11 cellular contexts compared by ENCODE assay signal in the genomic region with DNA sequence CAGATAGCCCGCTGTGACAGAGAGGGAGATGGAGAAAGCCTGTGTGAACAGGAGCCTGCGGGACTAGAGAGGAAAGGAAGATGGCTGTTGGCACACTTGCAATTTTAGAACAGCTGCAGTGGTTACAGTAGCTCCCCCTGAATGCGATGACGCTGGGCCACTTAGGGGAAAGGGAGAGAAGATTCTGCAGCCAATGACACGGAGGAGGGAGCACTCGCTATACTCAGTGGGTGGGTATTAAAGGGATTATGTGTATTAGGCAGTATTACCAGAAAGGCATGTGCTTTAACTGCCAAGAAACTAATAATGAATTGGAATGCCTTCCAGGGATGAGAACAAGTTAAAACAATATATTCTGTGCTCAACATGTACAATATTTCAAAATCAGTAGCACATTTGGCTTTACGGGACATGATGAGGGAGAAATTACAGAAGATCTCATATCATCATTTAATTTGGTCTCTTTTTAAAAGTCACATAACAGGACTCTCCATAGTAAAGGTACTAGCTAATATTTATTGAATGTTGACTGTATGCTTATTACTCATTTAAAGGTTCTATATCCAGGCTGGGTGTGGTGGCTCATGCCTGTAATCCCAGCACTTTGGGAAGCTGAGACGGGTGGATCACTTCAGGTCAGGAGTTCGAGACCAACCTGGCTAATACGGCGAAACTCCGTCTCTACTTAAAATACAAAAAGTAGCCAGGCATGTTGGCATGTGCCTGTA. TPM values are rescaled to one million over a fixed set of nuclear protein-coding genes. Genes with fewer than 3 reads are reported as not detected.
A peak's percentile ranks its signal among the peaks of the same experiment; 100 is the strongest.
DNase-seq lines count a peak whose midpoint lies in the region; ATAC-seq, FAIRE-seq and TF ChIP-seq lines count a peak whose summit lies in the region.
"Had no signal": no experiment of that assay in that cellular context is flagged by ENCODE, and none has a peak within 500 bp of the region (broad histone marks: within the 10 kb centered on the region; RNA-seq: fewer than 3 reads in every experiment).

No MANE protein-coding gene starts in this region.

- H3K27me3 ChIP-seq in ACC112 (ENCODE audit: insufficient read depth, low read length) (no peaks in the 10 kb centered on the region), Loucy (ENCODE audit: insufficient read depth, low read length, poor library complexity, severe bottlenecking) (no peaks in the 10 kb centered on the region), HepG2 (ENCODE audit: control insufficient read depth in 1 of 2, insufficient read depth in 2 of 2, low read length in 2 of 2) (peaks cover 0 to 25% of the 10 kb centered on the region in 2 experiments; a peak in 3 of 5 replicates)

- FAIRE-seq in HepG2 (lab: Jason Lieb, UNC): no peak

- no peaks in the 10 kb centered on the region for H3K9me2 ChIP-seq in Loucy (replicated peaks; ENCODE audit: low read depth, low read length)

- H3K9ac ChIP-seq in Loucy (ENCODE audit: low read depth, low read length, poor library complexity, severe bottlenecking) (no peak overlapping the region), HepG2 (ENCODE audit: insufficient read depth, low read depth, low read length) (no peak overlapping the region)

- intact Hi-C loops in HepG2 (cut with micrococcal nuclease; ENCODE audit: unreplicated experiment): no loop called here

- DNase-seq in astrocyte of the cerebellum (ENCODE audit: low read depth) (peak; percentile 85), iPS-NIHi11 (ENCODE audit: low spot score) (peak; percentile 33), HepG2 (ENCODE audit: low spot score) (no peak), activated gamma-delta T cell treated with Interleukin-2 at 50 U/mL for 16 hours (no peak)
- DNase-seq in activated CD4-positive, alpha-beta T cell treated with anti-CD3 and anti-CD28 coated beads for 48 hours: no peak
- DNase-seq: activated CD8-positive, alpha-beta memory T cell treated with anti-CD3 and anti-CD28 coated beads for 24 hours; effector CD8-positive, alpha-beta T cell; naive thymus-derived CD8-positive, alpha-beta T cell had no signal

- H3K4me2 ChIP-seq in Loucy (ENCODE audit: low read depth, low read length, poor library complexity, severe bottlenecking): no peak overlapping the region
- no peak overlapping the region for H3K4me2 ChIP-seq in HepG2 (ENCODE audit: low read depth, low read length)

- H3K4me3 ChIP-seq in ACC112 (ENCODE audit: low read depth, low read length): no peak overlapping the region
- H3K4me3 ChIP-seq in Loucy (ENCODE audit: low read length, poor library complexity, severe bottlenecking): no peak overlapping the region
- no peak overlapping the region for H3K4me3 ChIP-seq in astrocyte of the cerebellum (ENCODE audit: low read depth, low read length)
- no peak overlapping the region for H3K4me3 ChIP-seq in HepG2 (replicated peaks in 1 of 3; ENCODE audit: insufficient read depth in 1 of 3, low read depth in 2 of 3, low read length in 3 of 3)

- H3K36me3 ChIP-seq in ACC112 (ENCODE audit: insufficient read depth, low read length) (no peaks in the 10 kb centered on the region), Loucy (ENCODE audit: insufficient read depth, low read length) (no peaks in the 10 kb centered on the region), HepG2 (replicated peaks in 1 of 2; ENCODE audit: control insufficient read depth in 1 of 2, insufficient read depth in 2 of 2, low read length in 2 of 2) (no peaks in the 10 kb centered on the region)

- TF ChIP-seq RAD21 in HepG2 (CRISPR knock-in tag; IDR thresholded peaks at IDR 0.05): no peak

- H3F3A ChIP-seq in Loucy (ENCODE audit: low read depth): peaks cover 6% of the 10 kb centered on the region; the same call in 1 of the 2 replicates

- no peak for TF ChIP-seq POLR2A in HepG2 (IDR thresholded peaks at IDR 0.05; ENCODE audit: insufficient read depth in 1 of 2, low read depth in 2 of 2, low read length in 2 of 2)

- in situ Hi-C loops in astrocyte of the cerebellum (cut with HindIII; ENCODE audit: low sequenced_read_pairs): no loop called here
- in situ Hi-C loops in HepG2 (cut with HindIII; ENCODE audit: extremely low pct_ligation_motif_present, low pct_unique_long_range_greater_than_20kb): no loop called here

- H3K9me3 ChIP-seq in Loucy (ENCODE audit: insufficient read depth, low read depth, low read length): no peaks in the 10 kb centered on the region
- H3K9me3 ChIP-seq in HepG2 (ENCODE audit: low read length): no peaks in the 10 kb centered on the region

- H3K27ac ChIP-seq in ACC112 (ENCODE audit: low read depth, low read length) (no peak overlapping the region), HepG2 (ENCODE audit: extremely low read length, insufficient read depth, low read length) (no peak overlapping the region)

- 54% methylated on average over 12 of the region's 12 CpGs for WGBS in HepG2 (ENCODE audit: low lambda C conversion rate)

- ATAC-seq in HepG2 (no peak), GM18519 (IDR thresholded peaks at IDR 0.05; ENCODE audit: low FRiP score, unreplicated experiment) (no peak)
- ATAC-seq: naive thymus-derived CD8-positive, alpha-beta T cell had no signal

- CTCF ChIA-PET in HepG2 (lab: Yijun Ruan, JAX; ENCODE audit: low intra/inter-chr PET ratio, low total read pairs): no interaction called here

- H3K79me2 ChIP-seq in ACC112 (ENCODE audit: control insufficient read depth, insufficient read depth, low read length, unreplicated experiment) (no peaks in the 10 kb centered on the region), Loucy (ENCODE audit: insufficient read depth, low read length) (no peaks in the 10 kb centered on the region), HepG2 (ENCODE audit: insufficient read depth, low read length) (no peaks in the 10 kb centered on the region)

- H3K4me1 ChIP-seq in ACC112 (ENCODE audit: control insufficient read depth, insufficient read depth, low read length, unreplicated experiment) (no peaks in the 10 kb centered on the region), Loucy (ENCODE audit: insufficient read depth, low read length, poor library complexity, severe bottlenecking) (peaks cover 37% of the 10 kb centered on the region), HepG2 (ENCODE audit: insufficient read depth, low read length) (peaks cover 16% of the 10 kb centered on the region)

- peak overlapping the region; percentile 20 for H2AFZ ChIP-seq in ACC112 (ENCODE audit: low read length, unreplicated experiment)
- peak overlapping the region; percentile 42; the same call in 1 of the 2 replicates for H2AFZ ChIP-seq in Loucy (ENCODE audit: low read length)
- no peak overlapping the region for H2AFZ ChIP-seq in HepG2 (ENCODE audit: low read length)

- TF ChIP-seq EP300 in HepG2 (IDR thresholded peaks at IDR 0.05; ENCODE audit: low read depth in 2 of 2, low read length in 2 of 2) (no peak), HepG2 (CRISPR knock-in tag; IDR thresholded peaks at IDR 0.05; ENCODE audit: borderline replicate concordance) (no peak)

- BruUV-seq in HepG2 (replicated peaks; lab: Mats Ljungman, UMichigan): no TSS peak

- H4K20me1 ChIP-seq in Loucy (ENCODE audit: insufficient read depth, low read length, poor library complexity, severe bottlenecking) (no peaks in the 10 kb centered on the region), HepG2 (ENCODE audit: insufficient read depth, low read length) (no peaks in the 10 kb centered on the region)

- POLR2A ChIA-PET in HepG2 (lab: Yijun Ruan, JAX): no interaction called here

- TF ChIP-seq CTCF in Loucy (conservative IDR thresholded peaks at IDR 0.05; ENCODE audit: low read length): no peak
- TF ChIP-seq CTCF in astrocyte of the cerebellum (IDR thresholded peaks at IDR 0.05; ENCODE audit: low read depth, low read length, missing control alignments): no peak
- no peak for TF ChIP-seq CTCF in HepG2 (CRISPR knock-in tag; IDR thresholded peaks at IDR 0.05)

TF ChIP-seq in HepG2, 621 proteins besides CTCF, POLR2A, EP300 and RAD21 (continues in another document):
- TF ChIP-seq HNRNPLL (IDR thresholded peaks at IDR 0.05; ENCODE audit: low read depth, low read length, poor library complexity, severe bottlenecking): no peak
- TF ChIP-seq FOXJ3 (CRISPR knock-in tag; IDR thresholded peaks at IDR 0.05; ENCODE audit: borderline replicate concordance): no peak
- TF ChIP-seq ATM (IDR thresholded peaks at IDR 0.05; ENCODE audit: borderline replicate concordance): no peak
- TF ChIP-seq, protein P1, sequence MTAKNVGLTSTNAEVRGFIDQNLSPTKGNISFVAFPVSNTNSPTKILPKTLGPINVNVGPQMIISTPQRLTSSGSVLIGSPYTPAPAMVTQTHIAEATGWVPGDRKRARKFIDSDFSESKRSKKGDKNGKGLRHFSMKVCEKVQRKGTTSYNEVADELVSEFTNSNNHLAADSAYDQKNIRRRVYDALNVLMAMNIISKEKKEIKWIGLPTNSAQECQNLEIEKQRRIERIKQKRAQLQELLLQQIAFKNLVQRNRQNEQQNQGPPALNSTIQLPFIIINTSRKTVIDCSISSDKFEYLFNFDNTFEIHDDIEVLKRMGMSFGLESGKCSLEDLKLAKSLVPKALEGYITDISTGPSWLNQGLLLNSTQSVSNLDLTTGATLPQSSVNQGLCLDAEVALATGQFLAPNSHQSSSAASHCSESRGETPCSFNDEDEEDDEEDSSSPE (CRISPR knock-in tag; IDR thresholded peaks at IDR 0.05): no peak
- TF ChIP-seq DNMT3B (CRISPR knock-in tag; conservative IDR thresholded peaks at IDR 0.05): no peak

RNA-seq across cellular contexts. Expression of a gene that starts 35.9 kb away (rescaled TPM):
- total RNA-seq in HepG2 (2016; rRNA removed; fragmentation: Illumina TruSeq; extraction: Trizol): 4.3 and 24.2 TPM in 2 replicates
- 2.5 and 3.0 TPM in 2 replicates for total RNA-seq in HepG2 (2016; cell fraction: cytosol; rRNA removed; fragmentation: Illumina TruSeq; extraction: Trizol; ENCODE audit: low read depth)
- total RNA-seq in HepG2 (2016; cell fraction: insoluble cytoplasmic fraction; rRNA removed; fragmentation: Illumina TruSeq; extraction: Trizol): 3.4 and 28.3 TPM in 2 replicates
- 2.8 and 4.2 TPM in 2 replicates for total RNA-seq in HepG2 (2016; cell fraction: membrane; rRNA removed; fragmentation: Illumina TruSeq; extraction: Trizol)
- 64.4 and 68.6 TPM in 2 replicates for total RNA-seq in HepG2 (2016; cell fraction: nucleus; rRNA removed; fragmentation: Illumina TruSeq; extraction: Trizol)
- 15.9 and 26.2 TPM in 2 replicates for polyA plus RNA-seq in HepG2 (2011; rRNA removed)
- 8.8 and 9.0 TPM in 2 replicates for polyA plus RNA-seq in HepG2 (2011; cell fraction: cytosol; rRNA removed)
- 83.8 and 92.0 TPM in 2 replicates for polyA plus RNA-seq in HepG2 (2011; cell fraction: nucleus; rRNA removed)
- polyA plus RNA-seq in HepG2 (2012): 4.3 and 4.8 TPM in 2 replicates
- polyA plus RNA-seq in HepG2 (2016; cell fraction: cytosol; fragmentation: Illumina TruSeq; extraction: Trizol; ENCODE audit: low read depth): 1.2 and 1.8 TPM in 2 replicates
- polyA plus RNA-seq in HepG2 (2016; cell fraction: insoluble cytoplasmic fraction; fragmentation: Illumina TruSeq; extraction: Trizol; ENCODE audit: low read depth): 5.5 and 10.0 TPM in 2 replicates
- 2.1 and 3.4 TPM in 2 replicates for polyA plus RNA-seq in HepG2 (2016; cell fraction: membrane; fragmentation: Illumina TruSeq; extraction: Trizol; ENCODE audit: low read depth)
- polyA plus RNA-seq in HepG2 (2016; cell fraction: nucleus; fragmentation: Illumina TruSeq; extraction: Trizol; ENCODE audit: insufficient read depth, low read depth): 101 and 123 TPM in 2 replicates
- polyA minus RNA-seq in HepG2 (2011; rRNA and poly(A)+ RNA removed; ENCODE audit: low replicate concordance): 58.4 and 70.4 TPM in 2 replicates
- polyA minus RNA-seq in HepG2 (2011; cell fraction: cytosol; rRNA and poly(A)+ RNA removed): 11.7 and 16.7 TPM in 2 replicates
- polyA minus RNA-seq in HepG2 (2011; cell fraction: nucleus; rRNA and poly(A)+ RNA removed): 128 and 149 TPM in 2 replicates

Comparison
In these comparisons a context has a peak if more than half of its experiments do, and no peak if none do; other contexts are left out.
1. DNase-seq: peak in astrocyte of the cerebellum (single experiment) and iPS-NIHi11 (single experiment); none in HepG2 (single experiment), activated gamma-delta T cell treated with Interleukin-2 at 50 U/mL for 16 hours (single experiment) and activated CD4-positive, alpha-beta T cell treated with anti-CD3 and anti-CD28 coated beads for 48 hours (single experiment).